ENCODE assay signal across 9 cellular contexts in the genomic region with DNA sequence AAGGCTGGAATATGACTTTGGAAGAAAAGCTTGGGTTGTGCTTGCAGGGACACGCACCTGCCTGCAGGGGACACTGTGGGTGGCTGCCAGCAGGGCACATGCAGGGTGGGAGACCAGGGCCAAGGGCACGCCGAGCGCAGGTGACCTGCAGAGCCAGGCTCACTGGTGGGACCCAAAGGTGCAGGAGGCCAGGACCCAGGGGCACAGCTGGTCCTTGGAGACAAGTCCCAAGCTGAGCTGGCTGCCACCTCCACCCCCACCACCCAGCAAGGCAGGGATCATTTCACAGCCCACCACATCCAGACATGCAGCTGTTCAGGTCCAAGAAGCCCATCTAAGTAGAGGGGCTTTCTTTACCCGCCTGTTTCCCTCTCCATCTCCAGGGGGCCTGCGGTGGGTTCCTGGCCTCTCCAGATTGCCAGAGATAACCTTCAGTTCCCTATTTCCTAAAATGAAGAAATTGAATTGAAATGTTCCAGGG. TPM values are rescaled to one million over a fixed set of nuclear protein-coding genes. Genes with fewer than 3 reads are reported as not detected.
DNase-seq lines count a peak whose midpoint lies in the region; TF ChIP-seq lines count a peak whose summit lies in the region.
"Had no signal": no experiment of that assay in that cellular context is flagged by ENCODE, and none has a peak within 500 bp of the region (broad histone marks: within the 10 kb centered on the region; RNA-seq: fewer than 3 reads in every experiment).

No MANE protein-coding gene starts in this region.

- intact Hi-C loops in testis (cut with DNase I; ENCODE audit: low total_unique reads) (no loop called here), prostate gland (cut with DNase I) (no loop called here)

- peaks cover 16% of the 10 kb centered on the region for H3K4me1 Mint-ChIP-seq in activated T-cell treated with anti-CD3 and anti-CD28 coated beads, Interleukin-2, amount 50 U/mL, for 24 hours (ENCODE audit: low read depth)

- 82% methylated on average over 6 of the region's 6 CpGs for WGBS in testis, 2 donors
- 53% methylated on average over 6 of the region's 6 CpGs for WGBS in prostate gland

- H3K27me3 Mint-ChIP-seq in activated T-cell treated with anti-CD3 and anti-CD28 coated beads, Interleukin-2, amount 50 U/mL, for 24 hours: peaks cover 6% of the 10 kb centered on the region

- no peaks in the 10 kb centered on the region for H3K9me3 Mint-ChIP-seq in activated T-cell treated with anti-CD3 and anti-CD28 coated beads, Interleukin-2, amount 50 U/mL, for 24 hours
- H3K9me3 Mint-ChIP-seq: stimulated activated naive CD8-positive, alpha-beta T cell treated with anti-CD3 and anti-CD28 coated beads, Interleukin-15, Interleukin-2, amounts not matched to agents 100 ng/mL and 50 ng/mL, for 24 hours had no signal

- no peaks in the 10 kb centered on the region for H3K9me3 ChIP-seq in Peyer's patch
- no peaks in the 10 kb centered on the region for H3K9me3 ChIP-seq in testis
- no peaks in the 10 kb centered on the region for H3K9me3 ChIP-seq in prostate gland

- H3K4me3 Mint-ChIP-seq in activated T-cell treated with anti-CD3 and anti-CD28 coated beads, Interleukin-2, amount 50 U/mL, for 24 hours: no peak overlapping the region
- H3K4me3 Mint-ChIP-seq: stimulated activated naive CD8-positive, alpha-beta T cell treated with anti-CD3 and anti-CD28 coated beads, Interleukin-15, Interleukin-2, amounts not matched to agents 100 ng/mL and 50 ng/mL, for 24 hours had no signal

- TF ChIP-seq CTCF in Peyer's patch (IDR thresholded peaks at IDR 0.05) (peak in 4 of 6 experiments; percentile 28 to 60 (median 58)), fibroblast of villous mesenchyme (IDR thresholded peaks at IDR 0.05; ENCODE audit: insufficient read depth, low read depth, low read length) (peak; percentile 64), testis (IDR thresholded peaks at IDR 0.05) (peak; percentile 9 to 49 (median 26)), prostate gland (IDR thresholded peaks at IDR 0.05) (peak in 1 of 4 experiments; percentile 43)

- peak; percentile 23 to 33 for DNase-seq in activated T-cell treated with anti-CD3 and anti-CD28 coated beads, Interleukin-2, amount 50 U/mL, for 48 hours
- DNase-seq in activated T-cell treated with anti-CD3 and anti-CD28 coated beads, Interleukin-2, amount 50 U/mL, for 24 hours: no peak
- DNase-seq in Peyer's patch (no peak), fibroblast of villous mesenchyme (ENCODE audit: low read depth) (no peak), testis (no peak), prostate gland (ENCODE audit: low spot score) (no peak), NCI-H446 (lab: John Stamatoyannopoulos, UW) (no peak), NCI-H2227 (lab: John Stamatoyannopoulos, UW; ENCODE audit: unreplicated experiment) (no peak)

- no peak overlapping the region for H3K27ac ChIP-seq in Peyer's patch
- H3K27ac ChIP-seq in testis: no peak overlapping the region
- no peak overlapping the region for H3K27ac ChIP-seq in prostate gland

- H3K27me3 ChIP-seq in Peyer's patch: no peaks in the 10 kb centered on the region
- H3K27me3 ChIP-seq in testis: no peaks in the 10 kb centered on the region
- H3K27me3 ChIP-seq in prostate gland (replicated peaks; ENCODE audit: insufficient read depth): no peaks in the 10 kb centered on the region

- no peak overlapping the region for H3K4me3 ChIP-seq in Peyer's patch
- H3K4me3 ChIP-seq in fibroblast of villous mesenchyme (ENCODE audit: low read depth, low read length): no peak overlapping the region
- H3K4me3 ChIP-seq in testis: no peak overlapping the region
- no peak overlapping the region for H3K4me3 ChIP-seq in prostate gland

- peaks cover 3 to 29% (median 14%) of the 10 kb centered on the region in 4 donors for H3K4me1 ChIP-seq in Peyer's patch
- peaks cover 19% of the 10 kb centered on the region for H3K4me1 ChIP-seq in testis
- H3K4me1 ChIP-seq in prostate gland (replicated peaks): no peaks in the 10 kb centered on the region

- TF ChIP-seq POLR2A in Peyer's patch (IDR thresholded peaks at IDR 0.05) (no peak), testis (IDR thresholded peaks at IDR 0.05) (no peak), prostate gland (IDR thresholded peaks at IDR 0.05) (no peak)

- no peaks in the 10 kb centered on the region for H3K36me3 Mint-ChIP-seq in activated T-cell treated with anti-CD3 and anti-CD28 coated beads, Interleukin-2, amount 50 U/mL, for 24 hours (ENCODE audit: low read depth)

- H3K36me3 ChIP-seq in Peyer's patch (no peaks in the 10 kb centered on the region), testis (ENCODE audit: low read depth, missing control alignments) (no peaks in the 10 kb centered on the region), prostate gland (no peaks in the 10 kb centered on the region)

- H3K27ac Mint-ChIP-seq in activated T-cell treated with anti-CD3 and anti-CD28 coated beads, Interleukin-2, amount 50 U/mL, for 24 hours: no peak overlapping the region
- H3K27ac Mint-ChIP-seq: stimulated activated naive CD8-positive, alpha-beta T cell treated with anti-CD3 and anti-CD28 coated beads, Interleukin-15, Interleukin-2, amounts not matched to agents 100 ng/mL and 50 ng/mL, for 24 hours had no signal

RNA-seq across cellular contexts. Expression of a gene that starts 13.8 kb away (rescaled TPM):
- total RNA-seq in Peyer's patch (100 to 1,000 TPM in 1 of 4 donors, 10 to 100 TPM in 3; 35.4 to 212 (median 76.6) TPM), fibroblast of villous mesenchyme (55.7 and 61.8 TPM in 2 replicates), testis (10 to 100 TPM; 16.5 to 19.8 TPM), prostate gland (10 to 100 TPM; 18.6 to 24.1 TPM)
- 8.5 TPM for polyA plus RNA-seq in testis (ENCODE audit: insufficient read depth, low read depth, low replicate concordance)

RNA-seq across cellular contexts. Expression of a gene that starts 21.2 kb away (rescaled TPM):
- total RNA-seq in Peyer's patch (10 to 100 TPM in 1 of 4 donors, 1 to 10 TPM in 3; 5.8 to 23.1 (median 7.3) TPM), fibroblast of villous mesenchyme (18.4 and 22.0 TPM in 2 replicates), testis (10 to 100 TPM; 10.8 to 15.2 TPM), prostate gland (10 to 100 TPM; 15.6 to 21.9 TPM)
- 29.2 TPM for polyA plus RNA-seq in testis (ENCODE audit: insufficient read depth, low read depth, low replicate concordance)

Comparison
In these comparisons a context has a peak if more than half of its experiments do, and no peak if none do; other contexts are left out.
1. DNase-seq: peak in activated T-cell treated with anti-CD3 and anti-CD28 coated beads, Interleukin-2, amount 50 U/mL, for 48 hours (2 of 2); none in activated T-cell treated with anti-CD3 and anti-CD28 coated beads, Interleukin-2, amount 50 U/mL, for 24 hours (single experiment), Peyer's patch (0 of 3), fibroblast of villous mesenchyme (single experiment), testis (single experiment), prostate gland (single experiment), NCI-H446 (0 of 2) and NCI-H2227 (single experiment).